12 cellular contexts compared by ENCODE assay signal in the genomic region with DNA sequence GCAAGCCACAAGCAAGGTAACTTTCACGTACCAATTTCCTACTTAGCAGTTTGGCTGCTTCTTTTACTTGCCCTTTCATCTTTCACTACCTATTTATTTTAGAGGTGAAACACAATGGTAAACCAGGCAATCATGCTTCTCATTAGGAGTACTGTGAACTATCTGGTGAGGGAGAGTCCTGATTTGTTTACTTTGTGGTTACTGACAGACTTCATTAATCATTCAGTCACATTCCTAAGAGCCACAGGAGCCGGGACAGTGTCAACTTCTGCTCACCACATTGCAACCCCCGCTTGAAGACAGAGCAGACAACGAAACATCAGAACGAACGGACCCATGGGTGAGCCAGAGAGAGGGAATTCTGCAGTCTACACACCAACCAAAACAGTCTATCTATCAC. TPM values are rescaled to one million over a fixed set of nuclear protein-coding genes. Genes with fewer than 3 reads are reported as not detected.
A peak's percentile ranks its signal among the peaks of the same experiment; 100 is the strongest.
DNase-seq lines count a peak whose midpoint lies in the region; ATAC-seq, FAIRE-seq and TF ChIP-seq lines count a peak whose summit lies in the region.
"Had no signal": no experiment of that assay in that cellular context is flagged by ENCODE, and none has a peak within 500 bp of the region (broad histone marks: within the 10 kb centered on the region; RNA-seq: fewer than 3 reads in every experiment).

No MANE protein-coding gene starts in this region.

- peaks cover 20% of the 10 kb centered on the region for H3K36me3 Mint-ChIP-seq in activated CD4-positive, alpha-beta T cell treated with anti-CD3 and anti-CD28 coated beads, Interleukin-2, amount 10 ng/mL, durations not matched to agents 7 days and 5 days (ENCODE audit: low read depth)
- peaks cover 80% of the 10 kb centered on the region for H3K36me3 Mint-ChIP-seq in activated T-cell treated with anti-CD3 and anti-CD28 coated beads, Interleukin-2, amount 50 U/mL, for 24 hours (ENCODE audit: low read depth)

- CTCF ChIA-PET in IMR-90 (lab: Yijun Ruan, JAX): no interaction called here
- CTCF ChIA-PET in activated CD4-positive, alpha-beta T cell treated with anti-CD3 and anti-CD28 coated beads, Interleukin-2, amount 10 ng/mL, durations not matched to agents 7 days and 5 days (lab: Charles Lee): interaction anchor here (0.5 to 2.0 kb wide), 2 partner anchors 9 to 301 kb away, joined by 4 to 5 read pairs; no protein-coding TSS in a partner anchor

- no peak overlapping the region for H3K18ac ChIP-seq in IMR-90 (ENCODE audit: low read depth, low read length)

- H3K4ac ChIP-seq in IMR-90 (ENCODE audit: low read depth, low read length): no peak overlapping the region

- H3K56ac ChIP-seq in IMR-90 (ENCODE audit: extremely low read depth, insufficient read depth, low read length): no peak overlapping the region

- no peak overlapping the region for H3K9ac ChIP-seq in IMR-90 (ENCODE audit: low read depth, low read length)

- H2AK5ac ChIP-seq in IMR-90 (ENCODE audit: low read depth, low read length): no peak overlapping the region

- H3K27me3 ChIP-seq in IMR-90 (ENCODE audit: control insufficient read depth, insufficient read depth, low read length): no peaks in the 10 kb centered on the region
- no peaks in the 10 kb centered on the region for H3K27me3 ChIP-seq in bronchial epithelial cell (ENCODE audit: control insufficient read depth, insufficient read depth, low read length)
- H3K27me3 ChIP-seq: uterus had no signal

- no peak overlapping the region for H4K91ac ChIP-seq in IMR-90 (ENCODE audit: insufficient read depth, low read depth, low read length)

- H4K5ac ChIP-seq in IMR-90 (ENCODE audit: low read depth, low read length): no peak overlapping the region

- no peak overlapping the region for H2BK15ac ChIP-seq in IMR-90 (ENCODE audit: low read depth, low read length)

- H3K79me1 ChIP-seq in IMR-90 (ENCODE audit: low read depth in 1 of 2, low read length in 2 of 2): peaks cover 0 to 22% of the 10 kb centered on the region in 2 experiments; a peak in 2 of 4 replicates

- dilution Hi-C loops in IMR-90 (cut with HindIII; ENCODE audit: low sequenced_read_pairs, unreplicated experiment): no loop called here

- no peak for TF ChIP-seq CTCF in IMR-90 (conservative IDR thresholded peaks at IDR 0.05; ENCODE audit: low read depth, low read length)
- no peak for TF ChIP-seq CTCF in bronchial epithelial cell (IDR thresholded peaks at IDR 0.05; ENCODE audit: insufficient read depth, low read length, severe bottlenecking)

- POLR2A ChIA-PET in IMR-90 (lab: Charles Lee; ENCODE audit: unreplicated experiment): no interaction called here
- POLR2A ChIA-PET in activated CD4-positive, alpha-beta T cell treated with anti-CD3 and anti-CD28 coated beads, Interleukin-2, amount 10 ng/mL, durations not matched to agents 7 days and 5 days (lab: Charles Lee): no interaction called here

- no peak for TF ChIP-seq RAD21 in IMR-90 (IDR thresholded peaks at IDR 0.05; ENCODE audit: low read length)

- H3K36me3 ChIP-seq in IMR-90 (ENCODE audit: control insufficient read depth, insufficient read depth, low read length): peaks cover 37% of the 10 kb centered on the region
- H3K36me3 ChIP-seq in bronchial epithelial cell (ENCODE audit: control insufficient read depth, insufficient read depth, low read length): peaks cover 14% of the 10 kb centered on the region
- H3K36me3 ChIP-seq: uterus had no signal

- peak; percentile 78 for ATAC-seq in IMR-90 (ENCODE audit: low read depth)

- H2AK9ac ChIP-seq in IMR-90 (replicated peaks; ENCODE audit: low read depth, low read length, poor library complexity): no peak overlapping the region

- WGBS in IMR-90 (ENCODE audit: extremely low coverage in 2 of 2, insufficient read length in 1 of 2), 2 experiments: no CpG with 5 or more reads among the region's 6 CpGs

- no peak overlapping the region for H2AFZ ChIP-seq in IMR-90 (replicated peaks; ENCODE audit: low read length, poor library complexity)

- no peaks in the 10 kb centered on the region for H3K27me3 Mint-ChIP-seq in activated CD4-positive, alpha-beta T cell treated with anti-CD3 and anti-CD28 coated beads, Interleukin-2, amount 10 ng/mL, durations not matched to agents 7 days and 5 days
- H3K27me3 Mint-ChIP-seq in activated T-cell treated with anti-CD3 and anti-CD28 coated beads, Interleukin-2, amount 50 U/mL, for 24 hours: no peaks in the 10 kb centered on the region

- no peak overlapping the region for H2BK20ac ChIP-seq in IMR-90 (ENCODE audit: low read depth, low read length)

- no peak overlapping the region for H2BK5ac ChIP-seq in IMR-90 (ENCODE audit: low read depth, low read length, poor library complexity, severe bottlenecking)

- H4K8ac ChIP-seq in IMR-90 (ENCODE audit: low read depth in 2 of 2, low read length in 2 of 2): no peak overlapping the region

- peaks cover 51% of the 10 kb centered on the region for H4K20me1 ChIP-seq in IMR-90 (ENCODE audit: insufficient read depth, low read length)

- H2BK120ac ChIP-seq in IMR-90 (ENCODE audit: low read depth, low read length): no peak overlapping the region

- H3K9me3 ChIP-seq in IMR-90 (ENCODE audit: control insufficient read depth, insufficient read depth, low read length): no peaks in the 10 kb centered on the region
- H3K9me3 ChIP-seq: uterus had no signal

- H3K4me2 ChIP-seq in IMR-90 (ENCODE audit: low read depth, low read length): no peak overlapping the region

- FAIRE-seq in bronchial epithelial cell (lab: Jason Lieb, UNC): no peak

- BruUV-seq in IMR-90 (replicated peaks; lab: Mats Ljungman, UMichigan): no TSS peak

- H3K23ac ChIP-seq in IMR-90 (ENCODE audit: low read depth, low read length): 0 out of 2 replicates have a peak overlapping the region, but pooled peaks have one; percentile 32

- peaks cover 3% of the 10 kb centered on the region; the same call in 1 of the 2 replicates for H3K9me1 ChIP-seq in IMR-90 (ENCODE audit: insufficient read depth, low read length)

- no peak overlapping the region for H3K4me3 ChIP-seq in IMR-90 (ENCODE audit: insufficient read depth, low read depth, low read length)
- no peak overlapping the region for H3K4me3 ChIP-seq in bronchial epithelial cell (ENCODE audit: low read depth, low read length)
- H3K4me3 ChIP-seq: uterus had no signal

- H3K9me3 Mint-ChIP-seq in activated CD4-positive, alpha-beta T cell treated with anti-CD3 and anti-CD28 coated beads, Interleukin-2, amount 10 ng/mL, durations not matched to agents 7 days and 5 days: no peaks in the 10 kb centered on the region
- H3K9me3 Mint-ChIP-seq in activated T-cell treated with anti-CD3 and anti-CD28 coated beads, Interleukin-2, amount 50 U/mL, for 24 hours: no peaks in the 10 kb centered on the region

- H3K4me3 Mint-ChIP-seq in activated CD4-positive, alpha-beta T cell treated with anti-CD3 and anti-CD28 coated beads, Interleukin-2, amount 10 ng/mL, durations not matched to agents 7 days and 5 days: no peak overlapping the region
- H3K4me3 Mint-ChIP-seq in activated T-cell treated with anti-CD3 and anti-CD28 coated beads, Interleukin-2, amount 50 U/mL, for 24 hours: no peak overlapping the region

- peaks cover 3% of the 10 kb centered on the region for H3K4me1 Mint-ChIP-seq in activated CD4-positive, alpha-beta T cell treated with anti-CD3 and anti-CD28 coated beads, Interleukin-2, amount 10 ng/mL, durations not matched to agents 7 days and 5 days
- no peaks in the 10 kb centered on the region for H3K4me1 Mint-ChIP-seq in activated T-cell treated with anti-CD3 and anti-CD28 coated beads, Interleukin-2, amount 50 U/mL, for 24 hours (ENCODE audit: low read depth)

- no peak overlapping the region for H3K27ac ChIP-seq in IMR-90 (ENCODE audit: insufficient read depth, low read length)
- H3K27ac ChIP-seq: uterus had no signal

- peaks cover 2% of the 10 kb centered on the region; the same call in 1 of the 2 replicates for H3K4me1 ChIP-seq in IMR-90 (ENCODE audit: control insufficient read depth, insufficient read depth, low read length)
- H3K4me1 ChIP-seq: uterus had no signal

- TF ChIP-seq POLR2A in IMR-90 (IDR thresholded peaks at IDR 0.05; ENCODE audit: low read depth, low read length): no peak

- in situ Hi-C loops in IMR-90 (cut with MboI; ENCODE audit: low sequenced_read_pairs): no loop called here

- H3K27ac Mint-ChIP-seq in activated CD4-positive, alpha-beta T cell treated with anti-CD3 and anti-CD28 coated beads, Interleukin-2, amount 10 ng/mL, durations not matched to agents 7 days and 5 days: no peak overlapping the region
- H3K27ac Mint-ChIP-seq in activated T-cell treated with anti-CD3 and anti-CD28 coated beads, Interleukin-2, amount 50 U/mL, for 24 hours: no peak overlapping the region

- DNase-seq in EH (ENCODE audit: low read depth) (peak; percentile 88), IMR-90 (peak; percentile 67), bronchial epithelial cell (ENCODE audit: low read depth) (peak; percentile 86), myocyte (ENCODE audit: low read depth) (peak; percentile 90), NCI-H128 (lab: John Stamatoyannopoulos, UW; ENCODE audit: unreplicated experiment) (no peak)
- no peak for DNase-seq in activated naive CD4-positive, alpha-beta T cell (lab: John Stamatoyannopoulos, UW)
- DNase-seq in activated CD4-positive, alpha-beta T cell treated with anti-CD3 and anti-CD28 coated beads, Interleukin-2, amount 10 ng/mL, durations not matched to agents 7 days and 5 days: no peak
- DNase-seq in activated T-cell treated with anti-CD3 and anti-CD28 coated beads, Interleukin-2, amount 50 U/mL, for 24 hours: no peak
- DNase-seq: activated effector memory CD4-positive, alpha-beta T cell treated with anti-CD3 and anti-CD28 coated beads, Interleukin-2, amount 50 U/mL, for 16 hours; NCI-H526; stimulated activated CD4-positive, alpha-beta T cell treated with anti-CD3 and anti-CD28 coated beads, Interleukin-1b, Interleukin-23, amount 100 ng/mL, for 48 hours; uterus had no signal

- H3K14ac ChIP-seq in IMR-90 (replicated peaks; ENCODE audit: low read depth, low read length): no peak overlapping the region

- intact Hi-C loops in IMR-90 (cut with micrococcal nuclease): no loop called here

RNA-seq across cellular contexts. Expression of a gene that starts 28.8 kb away (rescaled TPM):
- total RNA-seq in IMR-90 (2012; rRNA removed) (927 and 997 TPM in 2 replicates), bronchial epithelial cell (468 and 922 TPM in 2 replicates), myocyte (1,598 and 1,800 TPM in 2 replicates)
- polyA plus RNA-seq in IMR-90 (2012; rRNA removed): 1,040 and 1,386 TPM in 2 replicates
- 740 and 1,531 TPM in 2 replicates for polyA plus RNA-seq in IMR-90 (2012; cell fraction: cytosol; rRNA removed)
- polyA plus RNA-seq in IMR-90 (2012; cell fraction: nucleus; rRNA removed; ENCODE audit: low replicate concordance): 748 and 1,694 TPM in 2 replicates
- 1,133 TPM for polyA plus RNA-seq in myocyte (2012)
- total RNA-seq in activated CD4-positive, alpha-beta T cell treated with anti-CD3 and anti-CD28 coated beads, Interleukin-2, amount 10 ng/mL, durations not matched to agents 7 days and 5 days: 1 to 10 TPM in 1 of 2 experiments, under 1 TPM in 1; 0.69 to 1.2 TPM

RNA-seq across cellular contexts. Expression of a gene that starts 40.1 kb away (rescaled TPM):
- total RNA-seq in IMR-90 (2012; rRNA removed) (37.6 and 65.5 TPM in 2 replicates), bronchial epithelial cell (57.0 and 67.1 TPM in 2 replicates), myocyte (83.7 and 100 TPM in 2 replicates)
- 24.8 and 26.9 TPM in 2 replicates for polyA plus RNA-seq in IMR-90 (2012; rRNA removed)
- 8.9 and 15.8 TPM in 2 replicates for polyA plus RNA-seq in IMR-90 (2012; cell fraction: cytosol; rRNA removed)
- 8.0 and 24.0 TPM in 2 replicates for polyA plus RNA-seq in IMR-90 (2012; cell fraction: nucleus; rRNA removed; ENCODE audit: low replicate concordance)
- polyA plus RNA-seq in myocyte (2012): 40.6 TPM
- 10 to 100 TPM; 35.7 to 36.4 TPM for total RNA-seq in activated CD4-positive, alpha-beta T cell treated with anti-CD3 and anti-CD28 coated beads, Interleukin-2, amount 10 ng/mL, durations not matched to agents 7 days and 5 days

Comparison
In these comparisons a context has a peak if more than half of its experiments do, and no peak if none do; other contexts are left out.
1. DNase-seq: peak in EH (single experiment), IMR-90 (single experiment), bronchial epithelial cell (single experiment) and myocyte (single experiment); none in NCI-H128 (single experiment), activated naive CD4-positive, alpha-beta T cell (0 of 4), activated CD4-positive, alpha-beta T cell treated with anti-CD3 and anti-CD28 coated beads, Interleukin-2, amount 10 ng/mL, durations not matched to agents 7 days and 5 days (single experiment) and activated T-cell treated with anti-CD3 and anti-CD28 coated beads, Interleukin-2, amount 50 U/mL, for 24 hours (single experiment).
2. RNA of a gene that starts 28.8 kb away (total RNA-seq): 1,598 to 1,800 TPM in myocyte, 927 to 997 TPM in IMR-90 and 468 to 922 TPM in bronchial epithelial cell; 0.69 to 1.2 TPM in activated CD4-positive, alpha-beta T cell treated with anti-CD3 and anti-CD28 coated beads, Interleukin-2, amount 10 ng/mL, durations not matched to agents 7 days and 5 days; every median in the first group is over 100 times any median in the second.